Comparison of ENCODE assay signal across 10 cellular contexts in genomic region chr18:77066689-77067088, GRCh38.
DNase-seq lines count a peak whose midpoint lies in the region; ATAC-seq and TF ChIP-seq lines count a peak whose summit lies in the region.
"Had no signal": no experiment of that assay in that cellular context is flagged by ENCODE, and none has a peak within 500 bp of the region (broad histone marks: within the 10 kb centered on the region; RNA-seq: fewer than 3 reads in every experiment).

No MANE protein-coding gene starts in this region.

- POLR2A ChIA-PET in T-cell (lab: Charles Lee), result interaction anchor here (0.6 to 1.7 kb wide), 4 partner anchors 20 to 63 kb away, joined by 3 to 5 read pairs (median 4); no protein-coding TSS in a partner anchor

- TF ChIP-seq CTCF in GM23338 (conservative IDR thresholded peaks at IDR 0.05; ENCODE audit: low read depth in 2 of 2), result no peak

- H3K4me3 ChIP-seq in GM23338, result no peak overlapping the region
- H3K4me3 ChIP-seq: cardiac muscle cell had no signal

- peaks cover 3% of the 10 kb centered on the region; the same call in 1 of the 2 replicates for H4K20me1 ChIP-seq in GM23338 (replicated peaks; ENCODE audit: insufficient read depth)

- H3K27ac Mint-ChIP-seq in GM23338 (no peak overlapping the region), T-cell (peak overlapping the region; percentile 87 to 100), immature natural killer cell (peak overlapping the region; percentile 94 to 99 (median 99))

- H3K9me3 Mint-ChIP-seq in GM23338 (no peaks in the 10 kb centered on the region), T-cell (no peaks in the 10 kb centered on the region), immature natural killer cell (no peaks in the 10 kb centered on the region)

- peaks cover 11% of the 10 kb centered on the region for H3K36me3 Mint-ChIP-seq in GM23338 (ENCODE audit: low read depth)
- H3K36me3 Mint-ChIP-seq in T-cell, result peaks cover 52% of the 10 kb centered on the region
- peaks cover 25 to 64% (median 50%) of the 10 kb centered on the region in 3 donors for H3K36me3 Mint-ChIP-seq in immature natural killer cell

- H3F3A ChIP-seq in GM23338 (replicated peaks; ENCODE audit: low read depth), result no peaks in the 10 kb centered on the region

- CTCF ChIA-PET in T-cell (lab: Charles Lee), result interaction anchor here (0.6 to 1.8 kb wide), 7 partner anchors 11 to 84 kb away, joined by 3 to 10 read pairs (median 5); no protein-coding TSS in a partner anchor

- DNase-seq in GM23338 (ENCODE audit: low spot score), result no peak
- no peak for DNase-seq in T-cell
- DNase-seq in immature natural killer cell, result no peak
- peak; percentile 22 for DNase-seq in stimulated activated CD8-positive, alpha-beta memory T cell treated with anti-CD3 and anti-CD28 coated beads, Interleukin-4, amount 100 ng/mL, for 48 hours
- no peak for DNase-seq in MV-4-11 (lab: John Stamatoyannopoulos, UW)
- DNase-seq in HK-2 (ENCODE audit: unreplicated experiment), result no peak
- DNase-seq: NCI-H510A treated with DMSO at 0.1 percent for 48 hours had no signal

- no peaks in the 10 kb centered on the region for H3K27me3 ChIP-seq in GM23338 (ENCODE audit: insufficient read depth)
- H3K27me3 ChIP-seq: cardiac muscle cell had no signal

- 0 out of 2 replicates have a peak overlapping the region, but pooled peaks have one; percentile 39 for H3K27ac ChIP-seq in GM23338 (ENCODE audit: low read depth)
- H3K27ac ChIP-seq: cardiac muscle cell, VCaP had no signal

- H2AFZ ChIP-seq in GM23338, result no peak overlapping the region

- no peaks in the 10 kb centered on the region for H3K9me2 ChIP-seq in GM23338 (ENCODE audit: insufficient read depth)

- peaks cover 16% of the 10 kb centered on the region for H3K4me1 ChIP-seq in GM23338 (ENCODE audit: insufficient read depth)

- H3K4me1 Mint-ChIP-seq in GM23338 (peaks cover 38% of the 10 kb centered on the region), T-cell (peaks cover 97 to 100% (median 100%) of the 10 kb centered on the region in 3 donors), immature natural killer cell (peaks cover 100% of the 10 kb centered on the region in 2 donors)

- H3K4me2 ChIP-seq in GM23338, result no peak overlapping the region

- H3K79me2 ChIP-seq in GM23338 (replicated peaks; ENCODE audit: insufficient read depth), result no peaks in the 10 kb centered on the region

- no peaks in the 10 kb centered on the region for H3K36me3 ChIP-seq in GM23338 (ENCODE audit: insufficient read depth)
- H3K36me3 ChIP-seq: cardiac muscle cell had no signal

- H3K4me3 Mint-ChIP-seq in GM23338 (no peak overlapping the region), T-cell (peak overlapping the region in 2 of 3 donors; percentile 14 to 71), immature natural killer cell (peak overlapping the region; percentile 69 to 84 (median 73))

- ATAC-seq in GM23338, result no peak
- ATAC-seq in T-cell (replicated peaks in 1 of 4), result no peak
- ATAC-seq in HG03354 (IDR thresholded peaks at IDR 0.05; ENCODE audit: poor library complexity, severe bottlenecking, unreplicated experiment), result no peak

- H3K27me3 Mint-ChIP-seq in GM23338 (ENCODE audit: insufficient read depth, low read depth, poor library complexity) (peaks cover 3% of the 10 kb centered on the region), T-cell (no peaks in the 10 kb centered on the region), immature natural killer cell (ENCODE audit: low read depth in 3 of 3) (peaks cover 8 to 66% (median 63%) of the 10 kb centered on the region in 3 donors)

TF ChIP-seq in GM23338, 12 proteins besides CTCF, POLR2A, EP300 and RAD21 (continues in another document):
- TF ChIP-seq CREB1 (CRISPR knock-in tag; IDR thresholded peaks at IDR 0.05; ENCODE audit: low read depth) (no peak), NANOG (IDR thresholded peaks at IDR 0.05; ENCODE audit: borderline replicate concordance) (no peak), JUNB (IDR thresholded peaks at IDR 0.05; ENCODE audit: unreplicated experiment) (no peak), POLR2AphosphoS5 (IDR thresholded peaks at IDR 0.05; ENCODE audit: low read depth) (no peak), ZNF331 (CRISPR knock-in tag; IDR thresholded peaks at IDR 0.05; ENCODE audit: low read depth) (no peak), EZH2phosphoT487 (IDR thresholded peaks at IDR 0.05; ENCODE audit: unreplicated experiment) (no peak), STAT1 (IDR thresholded peaks at IDR 0.05; ENCODE audit: unreplicated experiment) (no peak), EZH2 (IDR thresholded peaks at IDR 0.05; ENCODE audit: low read depth, unreplicated experiment) (no peak)
- TF ChIP-seq, protein P1, sequence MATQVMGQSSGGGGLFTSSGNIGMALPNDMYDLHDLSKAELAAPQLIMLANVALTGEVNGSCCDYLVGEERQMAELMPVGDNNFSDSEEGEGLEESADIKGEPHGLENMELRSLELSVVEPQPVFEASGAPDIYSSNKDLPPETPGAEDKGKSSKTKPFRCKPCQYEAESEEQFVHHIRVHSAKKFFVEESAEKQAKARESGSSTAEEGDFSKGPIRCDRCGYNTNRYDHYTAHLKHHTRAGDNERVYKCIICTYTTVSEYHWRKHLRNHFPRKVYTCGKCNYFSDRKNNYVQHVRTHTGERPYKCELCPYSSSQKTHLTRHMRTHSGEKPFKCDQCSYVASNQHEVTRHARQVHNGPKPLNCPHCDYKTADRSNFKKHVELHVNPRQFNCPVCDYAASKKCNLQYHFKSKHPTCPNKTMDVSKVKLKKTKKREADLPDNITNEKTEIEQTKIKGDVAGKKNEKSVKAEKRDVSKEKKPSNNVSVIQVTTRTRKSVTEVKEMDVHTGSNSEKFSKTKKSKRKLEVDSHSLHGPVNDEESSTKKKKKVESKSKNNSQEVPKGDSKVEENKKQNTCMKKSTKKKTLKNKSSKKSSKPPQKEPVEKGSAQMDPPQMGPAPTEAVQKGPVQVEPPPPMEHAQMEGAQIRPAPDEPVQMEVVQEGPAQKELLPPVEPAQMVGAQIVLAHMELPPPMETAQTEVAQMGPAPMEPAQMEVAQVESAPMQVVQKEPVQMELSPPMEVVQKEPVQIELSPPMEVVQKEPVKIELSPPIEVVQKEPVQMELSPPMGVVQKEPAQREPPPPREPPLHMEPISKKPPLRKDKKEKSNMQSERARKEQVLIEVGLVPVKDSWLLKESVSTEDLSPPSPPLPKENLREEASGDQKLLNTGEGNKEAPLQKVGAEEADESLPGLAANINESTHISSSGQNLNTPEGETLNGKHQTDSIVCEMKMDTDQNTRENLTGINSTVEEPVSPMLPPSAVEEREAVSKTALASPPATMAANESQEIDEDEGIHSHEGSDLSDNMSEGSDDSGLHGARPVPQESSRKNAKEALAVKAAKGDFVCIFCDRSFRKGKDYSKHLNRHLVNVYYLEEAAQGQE (IDR thresholded peaks at IDR 0.05; ENCODE audit: unreplicated experiment), result no peak
